ENCODE assay signal across 9 cellular contexts in genomic region chr4:1047106-1047975, GRCh38. TPM values are rescaled to one million over a fixed set of nuclear protein-coding genes. Genes with fewer than 3 reads are reported as not detected.
DNase-seq lines count a peak whose midpoint lies in the region; ATAC-seq and TF ChIP-seq lines count a peak whose summit lies in the region.
"Had no signal": no experiment of that assay in that cellular context is flagged by ENCODE, and none has a peak within 500 bp of the region (broad histone marks: within the 10 kb centered on the region; RNA-seq: fewer than 3 reads in every experiment).

No MANE protein-coding gene starts in this region.

- H3K36me3 ChIP-seq in Panc1 (ENCODE audit: control insufficient read depth, insufficient read depth, low read length): no peaks in the 10 kb centered on the region
- no peaks in the 10 kb centered on the region for H3K36me3 ChIP-seq in esophagus muscularis mucosa
- H3K36me3 ChIP-seq in OCI-LY7 (ENCODE audit: insufficient read depth, low read length): no peaks in the 10 kb centered on the region
- H3K36me3 ChIP-seq: tibial nerve had no signal

- TF ChIP-seq CTCF in AG04450 (IDR thresholded peaks at IDR 0.05; ENCODE audit: low read depth, low read length): no peak
- no peak for TF ChIP-seq CTCF in Panc1 (IDR thresholded peaks at IDR 0.05)
- no peak for TF ChIP-seq CTCF in esophagus muscularis mucosa (IDR thresholded peaks at IDR 0.05)
- TF ChIP-seq CTCF in OCI-LY7 (conservative IDR thresholded peaks at IDR 0.05; ENCODE audit: low read length): no peak

- peaks cover 12 to 28% of the 10 kb centered on the region in 2 donors for H3K27me3 Mint-ChIP-seq in natural killer cell treated with Interleukin-12 subunit alpha and Interleukin-12 subunit beta and Interleukin-15 and Interleukin-18, amount 100 ng/mL, for 72 hours

- H3K27me3 ChIP-seq in AG04450 (ENCODE audit: control insufficient read depth, insufficient read depth, low read length): peaks cover 10% of the 10 kb centered on the region
- no peaks in the 10 kb centered on the region for H3K27me3 ChIP-seq in Panc1 (ENCODE audit: control insufficient read depth, insufficient read depth, low read length)
- H3K27me3 ChIP-seq in esophagus muscularis mucosa: peaks cover 0 to 83% (median 32%) of the 10 kb centered on the region in 4 donors

- H3K9me3 ChIP-seq in AG04450 (ENCODE audit: control insufficient read depth, insufficient read depth, low read length) (peaks cover 10% of the 10 kb centered on the region), Panc1 (ENCODE audit: control insufficient read depth, insufficient read depth, low read depth, low read length) (no peaks in the 10 kb centered on the region), esophagus muscularis mucosa (no peaks in the 10 kb centered on the region), OCI-LY7 (ENCODE audit: low read length) (no peaks in the 10 kb centered on the region)
- H3K9me3 ChIP-seq: tibial nerve had no signal

- peak overlapping the region; percentile 65 for H3K27ac ChIP-seq in AG04450 (ENCODE audit: low read depth, low read length)
- H3K27ac ChIP-seq in Panc1 (ENCODE audit: low read length): peak overlapping the region; percentile 18; the same call in 1 of the 2 replicates
- peak overlapping the region in 3 of 4 donors; percentile 19 to 34 (median 33) for H3K27ac ChIP-seq in esophagus muscularis mucosa (replicated peaks in 1 of 4)
- no peak overlapping the region for H3K27ac ChIP-seq in OCI-LY7 (ENCODE audit: low read depth, low read length, poor library complexity, severe bottlenecking)

- H3K4me2 ChIP-seq in OCI-LY7 (ENCODE audit: low read length): no peak overlapping the region

- in situ Hi-C loops in Panc1 (cut with HindIII; ENCODE audit: low pct_unique_long_range_greater_than_20kb, low sequenced_read_pairs): no loop called here

- no peak overlapping the region for H2AFZ ChIP-seq in OCI-LY7 (ENCODE audit: low read length)

- no peak for TF ChIP-seq POLR2A in esophagus muscularis mucosa (IDR thresholded peaks at IDR 0.05; ENCODE audit: low read depth)

- ATAC-seq in Panc1: no peak
- ATAC-seq in natural killer cell treated with Interleukin-12 subunit alpha and Interleukin-12 subunit beta and Interleukin-15 and Interleukin-18, amount 100 ng/mL, for 72 hours: no peak
- ATAC-seq in GM18868 (IDR thresholded peaks at IDR 0.05; ENCODE audit: unreplicated experiment): no peak

- TF ChIP-seq EP300 in esophagus muscularis mucosa (IDR thresholded peaks at IDR 0.05): no peak

- no TSS peak for BruUV-seq in Panc1 (replicated peaks; lab: Mats Ljungman, UMichigan)
- no TSS peak for BruUV-seq in OCI-LY7 (replicated peaks; lab: Mats Ljungman, UMichigan)

- no peak for DNase-seq in AG04450 (ENCODE audit: low read depth, low spot score)
- no peak for DNase-seq in Panc1 (ENCODE audit: low read depth, low spot score)
- no peak for DNase-seq in esophagus muscularis mucosa (ENCODE audit: extremely low spot score)
- DNase-seq in natural killer cell treated with Interleukin-12 subunit alpha and Interleukin-12 subunit beta and Interleukin-15 and Interleukin-18, amount 100 ng/mL, for 72 hours (ENCODE audit: low spot score): peak; percentile 54
- DNase-seq in OCI-LY7 (ENCODE audit: low spot score): no peak
- DNase-seq in activated CD4-positive, alpha-beta T cell treated with anti-CD3 and anti-CD28 coated beads, Interleukin-2, amount 50 U/mL, for 1 hour: no peak
- no peak for DNase-seq in NCI-H2029 treated with DMSO at 0.1 percent for 48 hours (lab: John Stamatoyannopoulos, UW)

- intact Hi-C loops in Panc1 (cut with micrococcal nuclease; ENCODE audit: unreplicated experiment): no loop called here
- intact Hi-C loops in esophagus muscularis mucosa (cut with DNase I): loop anchor here (5.0 kb wide), 1 partner anchor 35 kb away; the partner anchor contains the start of gene FGFRL1
- intact Hi-C loops in OCI-LY7 (cut with micrococcal nuclease; ENCODE audit: unreplicated experiment): no loop called here

- peaks cover 4 to 10% of the 10 kb centered on the region in 2 donors for H3K4me1 Mint-ChIP-seq in natural killer cell treated with Interleukin-12 subunit alpha and Interleukin-12 subunit beta and Interleukin-15 and Interleukin-18, amount 100 ng/mL, for 72 hours (ENCODE audit: low read depth in 2 of 2)

- H3K4me1 ChIP-seq in Panc1 (ENCODE audit: control insufficient read depth, insufficient read depth, low read length) (peaks cover 31% of the 10 kb centered on the region), esophagus muscularis mucosa (peaks cover 19 to 52% (median 39%) of the 10 kb centered on the region in 4 donors), OCI-LY7 (ENCODE audit: insufficient read depth, low read length, poor library complexity, severe bottlenecking) (no peaks in the 10 kb centered on the region)

- H4K20me1 ChIP-seq in OCI-LY7 (ENCODE audit: insufficient read depth, low read length): no peaks in the 10 kb centered on the region

- POLR2A ChIA-PET in AG04450 (lab: Yijun Ruan, JAX) (no interaction called here), Panc1 (lab: Charles Lee) (no interaction called here), OCI-LY7 (lab: Charles Lee) (no interaction called here)

- H3K36me3 Mint-ChIP-seq in natural killer cell treated with Interleukin-12 subunit alpha and Interleukin-12 subunit beta and Interleukin-15 and Interleukin-18, amount 100 ng/mL, for 72 hours: no peaks in the 10 kb centered on the region

- no peaks in the 10 kb centered on the region for H3K9me3 Mint-ChIP-seq in natural killer cell treated with Interleukin-12 subunit alpha and Interleukin-12 subunit beta and Interleukin-15 and Interleukin-18, amount 100 ng/mL, for 72 hours

- 49% methylated on average over 28 of the region's 41 CpGs for WGBS in esophagus muscularis mucosa

- no peak overlapping the region for H3K4me3 Mint-ChIP-seq in natural killer cell treated with Interleukin-12 subunit alpha and Interleukin-12 subunit beta and Interleukin-15 and Interleukin-18, amount 100 ng/mL, for 72 hours

- H3K79me2 ChIP-seq in OCI-LY7 (ENCODE audit: insufficient read depth, low read depth, low read length): no peaks in the 10 kb centered on the region

- H3K27ac Mint-ChIP-seq in natural killer cell treated with Interleukin-12 subunit alpha and Interleukin-12 subunit beta and Interleukin-15 and Interleukin-18, amount 100 ng/mL, for 72 hours: no peak overlapping the region

- CTCF ChIA-PET in AG04450 (lab: Charles Lee): no interaction called here
- CTCF ChIA-PET in Panc1 (lab: Charles Lee): no interaction called here
- CTCF ChIA-PET in OCI-LY7 (lab: Charles Lee; ENCODE audit: unreplicated experiment): no interaction called here

- H3K4me3 ChIP-seq in AG04450 (ENCODE audit: low read depth, low read length): no peak overlapping the region; the same call in 1 of the 2 replicates
- peak overlapping the region in 1 of 2 experiments; percentile 31; a peak in 2 of 4 replicates for H3K4me3 ChIP-seq in Panc1 (ENCODE audit: low read depth in 2 of 2, low read length in 2 of 2)
- H3K4me3 ChIP-seq in esophagus muscularis mucosa: peak overlapping the region; percentile 24 to 44 (median 31)
- no peak overlapping the region for H3K4me3 ChIP-seq in OCI-LY7 (ENCODE audit: low read depth, low read length, poor library complexity, severe bottlenecking)

- no peaks in the 10 kb centered on the region for H3K9me2 ChIP-seq in OCI-LY7 (ENCODE audit: insufficient read depth, low read length)

RNA-seq across cellular contexts. Expression of gene FGFRL1, which starts 35.9 kb away (rescaled TPM):
- 11.2 and 22.3 TPM in 2 replicates for polyA plus RNA-seq in AG04450 (2011; rRNA removed)
- polyA minus RNA-seq in AG04450 (2011; rRNA and poly(A)+ RNA removed): 62.4 and 108 TPM in 2 replicates
- total RNA-seq in Panc1 (2021; ENCODE audit: unreplicated experiment) (43.1 TPM), esophagus muscularis mucosa (10 to 100 TPM; 22.0 to 54.2 (median 32.5) TPM), OCI-LY7 (2022) (2.7 and 3.1 TPM in 2 replicates)
- polyA plus RNA-seq in Panc1 (2012; ENCODE audit: insufficient read length): 57.6 TPM
- 10 to 100 TPM; 15.2 to 16.6 TPM for total RNA-seq in natural killer cell treated with Interleukin-12 subunit alpha and Interleukin-12 subunit beta and Interleukin-15 and Interleukin-18, amount 100 ng/mL, for 72 hours
- total RNA-seq in OCI-LY7 (2014; rRNA removed; shearing (Covaris generic)): 1.4 and 1.8 TPM in 2 replicates

RNA-seq across cellular contexts. Expression of gene SLC26A1, which starts 54.1 kb away (rescaled TPM):
- polyA plus RNA-seq in AG04450 (2011; rRNA removed): 0.05 and 0.06 TPM in 2 replicates
- polyA minus RNA-seq in AG04450 (2011; rRNA and poly(A)+ RNA removed): not detected in 2 replicates
- total RNA-seq in Panc1 (2021; ENCODE audit: unreplicated experiment) (1.8 TPM), esophagus muscularis mucosa (under 1 TPM in 1 of 4 donors, not detected in 3; 0.06 TPM), OCI-LY7 (2022) (0.30 TPM in 1 of 2 replicates, not detected in the other)
- polyA plus RNA-seq in Panc1 (2012; ENCODE audit: insufficient read length): 3.2 TPM
- under 1 TPM in 1 of 2 donors, not detected in 1; 0.88 TPM for total RNA-seq in natural killer cell treated with Interleukin-12 subunit alpha and Interleukin-12 subunit beta and Interleukin-15 and Interleukin-18, amount 100 ng/mL, for 72 hours
- not detected in 2 replicates for total RNA-seq in OCI-LY7 (2014; rRNA removed; shearing (Covaris generic))

Comparison
In these comparisons a context has a peak if more than half of its experiments do, and no peak if none do; other contexts are left out.
1. H3K4me3 ChIP-seq: peak in esophagus muscularis mucosa (4 of 4); none in AG04450 (single experiment) and OCI-LY7 (single experiment).